Comparison of ENCODE assay signal across 12 cellular contexts in genomic region chr6:119116712-119117281, GRCh38. TPM values are rescaled to one million over a fixed set of nuclear protein-coding genes. Genes with fewer than 3 reads are reported as not detected.
DNase-seq lines count a peak whose midpoint lies in the region; ATAC-seq, FAIRE-seq and TF ChIP-seq lines count a peak whose summit lies in the region.
"Had no signal": no experiment of that assay in that cellular context is flagged by ENCODE, and none has a peak within 500 bp of the region (broad histone marks: within the 10 kb centered on the region; RNA-seq: fewer than 3 reads in every experiment).

No MANE protein-coding gene starts in this region.

- no peak overlapping the region for H3K4me3 Mint-ChIP-seq in HFFc6
- no peak overlapping the region for H3K4me3 Mint-ChIP-seq in nephron progenitor cell
- H3K4me3 Mint-ChIP-seq: activated CD8-positive, alpha-beta memory T cell treated with anti-CD3 and anti-CD28 coated beads, Interleukin-2, amount 10 ng/mL, durations not matched to agents 7 days and 5 days; activated naive CD8-positive, alpha-beta T cell treated with anti-CD3 and anti-CD28 coated beads for 36 hours had no signal

- H3K4me3 ChIP-seq in GM06990 (replicated peaks; ENCODE audit: low read depth, low read length) (no peak overlapping the region), K562 (no peak overlapping the region)

- no peak for TF ChIP-seq POLR2A in K562 (conservative IDR thresholded peaks at IDR 0.05)

- no peaks in the 10 kb centered on the region for H3K27me3 ChIP-seq in GM06990 (replicated peaks; ENCODE audit: control insufficient read depth, insufficient read depth, low read length)
- H3K27me3 ChIP-seq in K562 (ENCODE audit: control insufficient read depth in 2 of 2, insufficient read depth in 2 of 2, low read length in 2 of 2) = no peaks in the 10 kb centered on the region

- H2AFZ ChIP-seq in K562 (ENCODE audit: low read depth, low read length) = peak overlapping the region; percentile 36; the same call in 1 of the 2 replicates

- FAIRE-seq in K562 (lab: Jason Lieb, UNC) = peak; percentile 29

- H3K36me3 Mint-ChIP-seq in HFFc6 (ENCODE audit: low read depth) = no peaks in the 10 kb centered on the region
- H3K36me3 Mint-ChIP-seq in nephron progenitor cell (ENCODE audit: low read depth) = no peaks in the 10 kb centered on the region
- H3K36me3 Mint-ChIP-seq: activated CD8-positive, alpha-beta memory T cell treated with anti-CD3 and anti-CD28 coated beads, Interleukin-2, amount 10 ng/mL, durations not matched to agents 7 days and 5 days; activated naive CD8-positive, alpha-beta T cell treated with anti-CD3 and anti-CD28 coated beads for 36 hours had no signal

- CTCF ChIA-PET in K562 (lab: Yijun Ruan, JAX; ENCODE audit: low intra/inter-chr PET ratio) = interaction anchor here (0.6 to 0.7 kb wide), 2 partner anchors 226 to 1405 kb away, joined by 3 to 4 read pairs; no protein-coding TSS in a partner anchor

- no TSS peak for BruUV-seq in K562 (replicated peaks; lab: Mats Ljungman, UMichigan)

- intact Hi-C loops in K562 (cut with micrococcal nuclease) = no loop called here

- ATAC-seq in K562 = peak; percentile 77
- no peak for ATAC-seq in esophagus mucosa
- ATAC-seq: activated CD8-positive, alpha-beta memory T cell treated with anti-CD3 and anti-CD28 coated beads, Interleukin-2, amount 10 ng/mL, durations not matched to agents 7 days and 5 days had no signal

- H3K27ac Mint-ChIP-seq in HFFc6 (no peak overlapping the region), nephron progenitor cell (peak overlapping the region; percentile 13)
- H3K27ac Mint-ChIP-seq: activated CD8-positive, alpha-beta memory T cell treated with anti-CD3 and anti-CD28 coated beads, Interleukin-2, amount 10 ng/mL, durations not matched to agents 7 days and 5 days; activated naive CD8-positive, alpha-beta T cell treated with anti-CD3 and anti-CD28 coated beads for 36 hours had no signal

- H3K79me2 ChIP-seq in K562 (ENCODE audit: control insufficient read depth, insufficient read depth, low read length) = no peaks in the 10 kb centered on the region

- H3K9me3 Mint-ChIP-seq in HFFc6 (no peaks in the 10 kb centered on the region), nephron progenitor cell (no peaks in the 10 kb centered on the region)
- H3K9me3 Mint-ChIP-seq: activated naive CD8-positive, alpha-beta T cell treated with anti-CD3 and anti-CD28 coated beads for 36 hours had no signal

- TF ChIP-seq CTCF in GM06990 (IDR thresholded peaks at IDR 0.05; ENCODE audit: insufficient read depth, low read length, poor library complexity, severe bottlenecking) = peak; percentile 31
- TF ChIP-seq CTCF in HFFc6 (IDR thresholded peaks at IDR 0.05) = peak; percentile 59
- TF ChIP-seq CTCF in K562 (IDR thresholded peaks at IDR 0.05 in 2 of 3, conservative IDR thresholded peaks at IDR 0.05 in 1 of 3; ENCODE audit: insufficient read depth in 2 of 3, low read depth in 1 of 3, low read length in 3 of 3) = peak; percentile 43 to 75 (median 56)
- TF ChIP-seq CTCF in nephron progenitor cell (IDR thresholded peaks at IDR 0.05) = peak; percentile 22

- H3K9ac ChIP-seq in K562 (ENCODE audit: insufficient read depth in 1 of 2, low read depth in 2 of 2, low read length in 2 of 2) = no peak overlapping the region

- TF ChIP-seq RAD21 in K562 (CRISPR knock-in tag; conservative IDR thresholded peaks at IDR 0.05 in 1 of 2, IDR thresholded peaks at IDR 0.05 in 1 of 2) = peak in 1 of 2 experiments; percentile 53; a peak in 3 of 4 replicates

- peaks cover 3 to 8% of the 10 kb centered on the region in 2 experiments; a peak in 2 of 5 replicates for H3K4me1 ChIP-seq in K562 (replicated peaks in 1 of 2; ENCODE audit: control insufficient read depth in 2 of 2, insufficient read depth in 2 of 2, low read length in 2 of 2)

- H4K20me1 ChIP-seq in K562 (replicated peaks; ENCODE audit: control insufficient read depth, insufficient read depth, low read length) = no peaks in the 10 kb centered on the region

- no peak overlapping the region for H3K4me2 ChIP-seq in K562 (ENCODE audit: insufficient read depth, low read length)

- no peak overlapping the region for H3K27ac ChIP-seq in K562 (ENCODE audit: extremely low read depth, low read depth, low read length)

- no peak for TF ChIP-seq EP300 in K562 (IDR thresholded peaks at IDR 0.05; ENCODE audit: low read length)

- H3K9me3 ChIP-seq in K562 (replicated peaks; ENCODE audit: control insufficient read depth, insufficient read depth, low read depth, low read length) = no peaks in the 10 kb centered on the region

- H3K27me3 Mint-ChIP-seq in HFFc6 (ENCODE audit: insufficient read depth) (peaks cover 3% of the 10 kb centered on the region), nephron progenitor cell (ENCODE audit: low read depth, poor library complexity) (peaks cover 7% of the 10 kb centered on the region)

- no peaks in the 10 kb centered on the region for H3K36me3 ChIP-seq in GM06990 (ENCODE audit: control insufficient read depth, insufficient read depth, low read length)
- H3K36me3 ChIP-seq in K562 (ENCODE audit: control insufficient read depth, insufficient read depth, low read length) = no peaks in the 10 kb centered on the region

- in situ Hi-C loops in K562 (cut with MboI) = loop anchor here (10.0 kb wide), 1 partner anchor 832 kb away; no protein-coding TSS in a partner anchor

- 37% methylated on average over 3 of the region's 3 CpGs for WGBS in K562 (ENCODE audit: insufficient coverage, low coverage, missing lambda C conversion rate)

- H3K9me1 ChIP-seq in K562 (ENCODE audit: control insufficient read depth, insufficient read depth, low read length) = no peaks in the 10 kb centered on the region

- POLR2A ChIA-PET in K562 (lab: Yijun Ruan, JAX) = no interaction called here

- DNase-seq in GM06990 (ENCODE audit: extremely low read depth, insufficient read length) (no peak), HFFc6 (no peak), K562 (ENCODE audit: extremely low read depth in 1 of 4, low spot score in 3 of 4) (peak in 3 of 4 experiments; percentile 21 to 40 (median 27)), nephron progenitor cell (no peak), GDM1 (lab: John Stamatoyannopoulos, UW) (no peak), HCEC 1CT (no peak)
- DNase-seq: activated CD8-positive, alpha-beta memory T cell treated with anti-CD3 and anti-CD28 coated beads, Interleukin-2, amount 10 ng/mL, durations not matched to agents 7 days and 5 days; activated naive CD8-positive, alpha-beta T cell treated with anti-CD3 and anti-CD28 coated beads for 36 hours; DMS153; retina; T-helper 1 cell had no signal

- H3K4me1 Mint-ChIP-seq in HFFc6 (ENCODE audit: low read depth) (peaks cover 7% of the 10 kb centered on the region), nephron progenitor cell (peaks cover 5% of the 10 kb centered on the region)

TF ChIP-seq in K562, 482 proteins besides CTCF, POLR2A, EP300 and RAD21 (continues in another document):
- TF ChIP-seq HCFC1 (IDR thresholded peaks at IDR 0.05; ENCODE audit: low read depth, low read length) = no peak
- TF ChIP-seq ZNF12 (CRISPR knock-in tag; IDR thresholded peaks at IDR 0.05) = no peak
- peak; percentile 28; the same call in 1 of the 2 replicates for TF ChIP-seq CC2D1A (IDR thresholded peaks at IDR 0.05)
- 0 out of 2 replicates have a peak, but pooled peaks have one; percentile 10 for TF ChIP-seq DPF2 (IDR thresholded peaks at IDR 0.05)
- TF ChIP-seq ARNT (IDR thresholded peaks at IDR 0.05) = 0 out of 4 replicates have a peak, but pooled peaks of 1 of the 2 experiments have one; percentile 11
- TF ChIP-seq ZNF583 (CRISPR knock-in tag; IDR thresholded peaks at IDR 0.05) = no peak
- no peak for TF ChIP-seq NFXL1 (CRISPR knock-in tag; IDR thresholded peaks at IDR 0.05)
- TF ChIP-seq NR3C1 (CRISPR knock-in tag; IDR thresholded peaks at IDR 0.05) = no peak
- no peak for TF ChIP-seq SRSF1 (IDR thresholded peaks at IDR 0.05; ENCODE audit: low read depth, low read length)
- TF ChIP-seq KAT7 (CRISPR knock-in tag; IDR thresholded peaks at IDR 0.05; ENCODE audit: borderline replicate concordance) = no peak
- TF ChIP-seq, protein P1, sequence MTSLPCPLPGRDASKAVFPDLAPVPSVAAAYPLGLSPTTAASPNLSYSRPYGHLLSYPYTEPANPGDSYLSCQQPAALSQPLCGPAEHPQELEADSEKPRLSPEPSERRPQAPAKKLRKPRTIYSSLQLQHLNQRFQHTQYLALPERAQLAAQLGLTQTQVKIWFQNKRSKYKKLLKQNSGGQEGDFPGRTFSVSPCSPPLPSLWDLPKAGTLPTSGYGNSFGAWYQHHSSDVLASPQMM (CRISPR knock-in tag; IDR thresholded peaks at IDR 0.05) = no peak

RNA-seq across cellular contexts. Expression of gene FAM184A, which starts 38.3 kb away (rescaled TPM):
- not detected for total RNA-seq in HFFc6 (2021; fragmentation: NEBNext Ultra II Directional; extraction: Animal tissue kit (Norgen Biotek cat#: 25700))
- 4.1 and 23.9 TPM in 2 replicates for total RNA-seq in K562 (2011; cell fraction: chromatin; rRNA removed; ENCODE audit: low replicate concordance)
- total RNA-seq in K562 (2011; cell fraction: nucleolus; rRNA removed) = 2.7 and 4.9 TPM in 2 replicates
- 8.4 and 13.0 TPM in 2 replicates for total RNA-seq in K562 (2011; cell fraction: nucleoplasm; rRNA removed)
- total RNA-seq in K562 (2014; rRNA removed) (7.8 and 8.4 TPM in 2 replicates), K562 (2014; rRNA removed; fragmentation: Illumina TruSeq; extraction: Trizol) (16.8 and 18.7 TPM in 2 replicates), K562 (2015; rRNA removed; fragmentation: Illumina TruSeq; extraction: Trizol) (15.1 and 15.7 TPM in 2 replicates), K562 (2021) (9.5 and 13.6 TPM in 2 replicates), esophagus mucosa (0.76 TPM)
- polyA plus RNA-seq in K562 (2011; rRNA removed) (10.7 and 13.1 TPM in 2 replicates), K562 (2014; fragmentation: Illumina TruSeq; extraction: Trizol) (11.2 and 15.1 TPM in 2 replicates), K562 (2014; fragmentation: Nextera tagmentation; extraction: Ambion mirVana) (1 to 10 TPM; 6.4 to 9.3 TPM), K562 (2014; rRNA removed) (9.9 and 10.1 TPM in 2 replicates)
- 1.9 and 4.1 TPM in 2 replicates for polyA plus RNA-seq in K562 (2011; cell fraction: cytosol; rRNA removed)
- polyA plus RNA-seq in K562 (2011; cell fraction: nucleus; rRNA removed) = 13.8 and 14.7 TPM in 2 replicates
- polyA plus RNA-seq in K562 (2012) = 6.3 and 8.8 TPM in 2 replicates
- polyA minus RNA-seq in K562 (2011; rRNA and poly(A)+ RNA removed) = 10.7 and 12.1 TPM in 2 replicates
- polyA minus RNA-seq in K562 (2011; cell fraction: cytosol; rRNA and poly(A)+ RNA removed) = 3.3 and 6.6 TPM in 2 replicates
- polyA minus RNA-seq in K562 (2011; cell fraction: nucleus; rRNA and poly(A)+ RNA removed) = 13.3 and 16.1 TPM in 2 replicates

Comparison
In these comparisons a context has a peak if more than half of its experiments do, and no peak if none do; other contexts are left out.
1. DNase-seq: peak in K562 (3 of 4); none in GM06990 (single experiment), HFFc6 (single experiment), nephron progenitor cell (single experiment), GDM1 (single experiment) and HCEC 1CT (single experiment).
2. Peak in every context shown above with its lines, with median percentiles within 50 percentile points of each other: CTCF ChIP-seq.